Comparison of ENCODE assay signal across 1 cellular context in the genomic region with DNA sequence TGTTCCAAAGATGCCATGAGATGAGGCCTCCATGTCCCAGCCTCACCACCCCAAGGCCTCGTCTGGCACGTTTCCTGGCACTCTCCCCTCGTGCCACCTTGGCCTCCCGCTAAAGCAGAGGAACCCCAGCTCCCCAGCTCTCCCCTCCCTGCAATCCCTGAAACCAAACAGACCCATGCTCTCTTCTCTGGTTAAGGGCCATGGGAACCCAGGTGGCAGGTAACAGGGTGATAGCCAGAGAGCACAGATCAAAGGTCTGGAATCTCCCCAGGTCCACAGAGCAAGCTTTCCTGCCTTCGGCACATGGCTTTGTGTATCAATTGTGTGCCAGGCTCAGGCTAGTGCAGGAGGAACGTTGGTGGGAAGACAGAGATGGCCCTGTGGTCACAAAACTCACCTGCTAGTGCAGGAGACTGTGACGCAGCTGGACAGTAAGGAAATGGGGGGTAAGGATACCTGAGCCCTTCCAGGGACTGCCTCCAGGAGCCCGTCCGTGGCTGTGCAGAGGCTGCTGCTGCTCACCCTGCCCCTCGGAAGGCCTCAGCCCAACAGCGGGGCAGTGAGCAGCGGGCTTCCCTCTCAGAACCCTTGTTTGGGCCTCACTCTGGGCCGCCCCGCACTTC.
TF ChIP-seq lines count a peak whose summit lies in the region.

No MANE protein-coding gene starts in this region.

TF ChIP-seq in HepG2, 621 proteins besides CTCF, POLR2A, EP300 and RAD21 (continued from another document and continues in another):
- TF ChIP-seq ZBTB25 (CRISPR knock-in tag; IDR thresholded peaks at IDR 0.05), result no peak
- TF ChIP-seq TFDP2 (CRISPR knock-in tag; IDR thresholded peaks at IDR 0.05), result peak; percentile 60
- TF ChIP-seq ZBTB3 (CRISPR knock-in tag; IDR thresholded peaks at IDR 0.05; ENCODE audit: borderline replicate concordance, low read depth), result no peak
- TF ChIP-seq FIP1L1 (IDR thresholded peaks at IDR 0.05; ENCODE audit: borderline replicate concordance, insufficient read depth, low read depth, low read length), result no peak
- TF ChIP-seq FOXA3 (CRISPR knock-in tag; IDR thresholded peaks at IDR 0.05), result 0 out of 2 replicates have a peak, but pooled peaks have one; percentile 42
- no peak for TF ChIP-seq MAF1 (CRISPR knock-in tag; IDR thresholded peaks at IDR 0.05; ENCODE audit: borderline replicate concordance)
- peak; percentile 73; the same call in 1 of the 3 replicates for TF ChIP-seq MXI1 (IDR thresholded peaks at IDR 0.05; ENCODE audit: borderline replicate concordance, low read depth, low read length)
- 0 out of 2 replicates have a peak, but pooled peaks have one; percentile 39 for TF ChIP-seq FOXO4 (CRISPR knock-in tag; conservative IDR thresholded peaks at IDR 0.05)
- 0 out of 2 replicates have a peak, but pooled peaks have one; percentile 58 for TF ChIP-seq BRF2 (CRISPR knock-in tag; IDR thresholded peaks at IDR 0.05)
- no peak for TF ChIP-seq ZFP36L2 (CRISPR knock-in tag; IDR thresholded peaks at IDR 0.05)
- TF ChIP-seq NCOA1 (CRISPR knock-in tag; IDR thresholded peaks at IDR 0.05), result peak; percentile 96
- TF ChIP-seq NRL (CRISPR knock-in tag; IDR thresholded peaks at IDR 0.05; ENCODE audit: borderline replicate concordance), result 0 out of 2 replicates have a peak, but pooled peaks have one; percentile 6
- peak; percentile 87 for TF ChIP-seq ZBTB34 (CRISPR knock-in tag; IDR thresholded peaks at IDR 0.05)
- TF ChIP-seq PHF20 (CRISPR knock-in tag; IDR thresholded peaks at IDR 0.05), result no peak
- peak; percentile 85 for TF ChIP-seq REPIN1 (CRISPR knock-in tag; IDR thresholded peaks at IDR 0.05; ENCODE audit: borderline replicate concordance, low read depth)
- no peak; the same call in 1 of the 2 replicates for TF ChIP-seq SP4 (CRISPR knock-in tag; IDR thresholded peaks at IDR 0.05)
- TF ChIP-seq, protein P1, sequence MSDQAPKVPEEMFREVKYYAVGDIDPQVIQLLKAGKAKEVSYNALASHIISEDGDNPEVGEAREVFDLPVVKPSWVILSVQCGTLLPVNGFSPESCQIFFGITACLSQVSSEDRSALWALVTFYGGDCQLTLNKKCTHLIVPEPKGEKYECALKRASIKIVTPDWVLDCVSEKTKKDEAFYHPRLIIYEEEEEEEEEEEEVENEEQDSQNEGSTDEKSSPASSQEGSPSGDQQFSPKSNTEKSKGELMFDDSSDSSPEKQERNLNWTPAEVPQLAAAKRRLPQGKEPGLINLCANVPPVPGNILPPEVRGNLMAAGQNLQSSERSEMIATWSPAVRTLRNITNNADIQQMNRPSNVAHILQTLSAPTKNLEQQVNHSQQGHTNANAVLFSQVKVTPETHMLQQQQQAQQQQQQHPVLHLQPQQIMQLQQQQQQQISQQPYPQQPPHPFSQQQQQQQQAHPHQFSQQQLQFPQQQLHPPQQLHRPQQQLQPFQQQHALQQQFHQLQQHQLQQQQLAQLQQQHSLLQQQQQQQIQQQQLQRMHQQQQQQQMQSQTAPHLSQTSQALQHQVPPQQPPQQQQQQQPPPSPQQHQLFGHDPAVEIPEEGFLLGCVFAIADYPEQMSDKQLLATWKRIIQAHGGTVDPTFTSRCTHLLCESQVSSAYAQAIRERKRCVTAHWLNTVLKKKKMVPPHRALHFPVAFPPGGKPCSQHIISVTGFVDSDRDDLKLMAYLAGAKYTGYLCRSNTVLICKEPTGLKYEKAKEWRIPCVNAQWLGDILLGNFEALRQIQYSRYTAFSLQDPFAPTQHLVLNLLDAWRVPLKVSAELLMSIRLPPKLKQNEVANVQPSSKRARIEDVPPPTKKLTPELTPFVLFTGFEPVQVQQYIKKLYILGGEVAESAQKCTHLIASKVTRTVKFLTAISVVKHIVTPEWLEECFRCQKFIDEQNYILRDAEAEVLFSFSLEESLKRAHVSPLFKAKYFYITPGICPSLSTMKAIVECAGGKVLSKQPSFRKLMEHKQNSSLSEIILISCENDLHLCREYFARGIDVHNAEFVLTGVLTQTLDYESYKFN (CRISPR knock-in tag; conservative IDR thresholded peaks at IDR 0.05), result peak; percentile 77
- peak; percentile 83 for TF ChIP-seq MTF2 (CRISPR knock-in tag; IDR thresholded peaks at IDR 0.05; ENCODE audit: borderline replicate concordance)
- TF ChIP-seq, protein P2, sequence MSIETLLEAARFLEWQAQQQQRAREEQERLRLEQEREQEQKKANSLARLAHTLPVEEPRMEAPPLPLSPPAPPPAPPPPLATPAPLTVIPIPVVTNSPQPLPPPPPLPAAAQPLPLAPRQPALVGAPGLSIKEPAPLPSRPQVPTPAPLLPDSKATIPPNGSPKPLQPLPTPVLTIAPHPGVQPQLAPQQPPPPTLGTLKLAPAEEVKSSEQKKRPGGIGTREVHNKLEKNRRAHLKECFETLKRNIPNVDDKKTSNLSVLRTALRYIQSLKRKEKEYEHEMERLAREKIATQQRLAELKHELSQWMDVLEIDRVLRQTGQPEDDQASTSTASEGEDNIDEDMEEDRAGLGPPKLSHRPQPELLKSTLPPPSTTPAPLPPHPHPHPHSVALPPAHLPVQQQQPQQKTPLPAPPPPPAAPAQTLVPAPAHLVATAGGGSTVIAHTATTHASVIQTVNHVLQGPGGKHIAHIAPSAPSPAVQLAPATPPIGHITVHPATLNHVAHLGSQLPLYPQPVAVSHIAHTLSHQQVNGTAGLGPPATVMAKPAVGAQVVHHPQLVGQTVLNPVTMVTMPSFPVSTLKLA (IDR thresholded peaks at IDR 0.05), result peak; percentile 78
- TF ChIP-seq BORCS8-MEF2B (CRISPR knock-in tag; IDR thresholded peaks at IDR 0.05), result peak; percentile 62; the same call in 1 of the 2 replicates
- 0 out of 2 replicates have a peak, but pooled peaks have one; percentile 12 for TF ChIP-seq SSRP1 (CRISPR knock-in tag; IDR thresholded peaks at IDR 0.05)
- TF ChIP-seq, protein P3, sequence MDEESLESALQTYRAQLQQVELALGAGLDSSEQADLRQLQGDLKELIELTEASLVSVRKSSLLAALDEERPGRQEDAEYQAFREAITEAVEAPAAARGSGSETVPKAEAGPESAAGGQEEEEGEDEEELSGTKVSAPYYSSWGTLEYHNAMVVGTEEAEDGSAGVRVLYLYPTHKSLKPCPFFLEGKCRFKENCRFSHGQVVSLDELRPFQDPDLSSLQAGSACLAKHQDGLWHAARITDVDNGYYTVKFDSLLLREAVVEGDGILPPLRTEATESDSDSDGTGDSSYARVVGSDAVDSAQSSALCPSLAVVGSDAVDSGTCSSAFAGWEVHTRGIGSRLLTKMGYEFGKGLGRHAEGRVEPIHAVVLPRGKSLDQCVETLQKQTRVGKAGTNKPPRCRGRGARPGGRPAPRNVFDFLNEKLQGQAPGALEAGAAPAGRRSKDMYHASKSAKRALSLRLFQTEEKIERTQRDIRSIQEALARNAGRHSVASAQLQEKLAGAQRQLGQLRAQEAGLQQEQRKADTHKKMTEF (CRISPR knock-in tag; IDR thresholded peaks at IDR 0.05), result no peak
- peak; percentile 47; the same call in 1 of the 2 replicates for TF ChIP-seq ZMYM2 (CRISPR knock-in tag; IDR thresholded peaks at IDR 0.05)
- TF ChIP-seq, protein P4, sequence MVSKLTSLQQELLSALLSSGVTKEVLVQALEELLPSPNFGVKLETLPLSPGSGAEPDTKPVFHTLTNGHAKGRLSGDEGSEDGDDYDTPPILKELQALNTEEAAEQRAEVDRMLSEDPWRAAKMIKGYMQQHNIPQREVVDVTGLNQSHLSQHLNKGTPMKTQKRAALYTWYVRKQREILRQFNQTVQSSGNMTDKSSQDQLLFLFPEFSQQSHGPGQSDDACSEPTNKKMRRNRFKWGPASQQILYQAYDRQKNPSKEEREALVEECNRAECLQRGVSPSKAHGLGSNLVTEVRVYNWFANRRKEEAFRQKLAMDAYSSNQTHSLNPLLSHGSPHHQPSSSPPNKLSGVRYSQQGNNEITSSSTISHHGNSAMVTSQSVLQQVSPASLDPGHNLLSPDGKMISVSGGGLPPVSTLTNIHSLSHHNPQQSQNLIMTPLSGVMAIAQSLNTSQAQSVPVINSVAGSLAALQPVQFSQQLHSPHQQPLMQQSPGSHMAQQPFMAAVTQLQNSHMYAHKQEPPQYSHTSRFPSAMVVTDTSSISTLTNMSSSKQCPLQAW (CRISPR knock-in tag; IDR thresholded peaks at IDR 0.05), result peak; percentile 70
- TF ChIP-seq TBX2 (CRISPR knock-in tag; IDR thresholded peaks at IDR 0.05; ENCODE audit: borderline replicate concordance), result peak; percentile 49; the same call in 1 of the 2 replicates
- TF ChIP-seq USF2 (IDR thresholded peaks at IDR 0.05; ENCODE audit: low read depth, low read length), result no peak
- TF ChIP-seq USF2 (CRISPR knock-in tag; IDR thresholded peaks at IDR 0.05; ENCODE audit: borderline replicate concordance), result no peak
- no peak for TF ChIP-seq SOX13 (IDR thresholded peaks at IDR 0.05)
- 0 out of 4 replicates have a peak, but pooled peaks of 1 of the 2 experiments have one; percentile 5 for TF ChIP-seq SOX13 (CRISPR knock-in tag; conservative IDR thresholded peaks at IDR 0.05 in 1 of 2, IDR thresholded peaks at IDR 0.05 in 1 of 2)
- 0 out of 2 replicates have a peak, but pooled peaks have one; percentile 26 for TF ChIP-seq ZNF674 (CRISPR knock-in tag; IDR thresholded peaks at IDR 0.05; ENCODE audit: low read depth)
